ENCODE assay signal across 19 cellular contexts in the genomic region with DNA sequence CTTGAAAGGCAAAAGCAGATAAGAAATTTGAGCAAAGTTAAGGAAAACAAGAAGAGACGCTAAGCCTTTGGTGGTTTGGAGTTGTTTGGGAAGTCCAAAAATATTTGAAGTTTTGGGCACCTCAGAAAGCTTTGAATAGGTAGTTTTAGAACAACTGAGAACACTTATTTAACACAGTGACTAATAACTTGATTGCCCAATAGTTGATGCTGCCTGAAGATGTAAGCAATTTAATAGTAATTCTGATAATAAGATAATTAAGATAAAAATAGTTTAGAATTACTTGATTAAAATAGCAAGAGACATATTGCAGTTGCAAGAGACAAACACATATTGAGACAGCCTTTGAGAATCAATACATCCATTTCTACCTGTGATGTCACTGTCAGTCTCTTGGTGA. TPM values are rescaled to one million over a fixed set of nuclear protein-coding genes. Genes with fewer than 3 reads are reported as not detected.
A peak's percentile ranks its signal among the peaks of the same experiment; 100 is the strongest.
DNase-seq lines count a peak whose midpoint lies in the region; ATAC-seq and TF ChIP-seq lines count a peak whose summit lies in the region.
"Had no signal": no experiment of that assay in that cellular context is flagged by ENCODE, and none has a peak within 500 bp of the region (broad histone marks: within the 10 kb centered on the region; RNA-seq: fewer than 3 reads in every experiment).

No MANE protein-coding gene starts in this region.

- no peak overlapping the region for H2AK9ac ChIP-seq in IMR-90 (replicated peaks; ENCODE audit: low read depth, low read length, poor library complexity)

- H4K91ac ChIP-seq in IMR-90 (ENCODE audit: insufficient read depth, low read depth, low read length), result no peak overlapping the region

- H2BK15ac ChIP-seq in IMR-90 (ENCODE audit: low read depth, low read length), result no peak overlapping the region

- no peak overlapping the region for H4K5ac ChIP-seq in IMR-90 (ENCODE audit: low read depth, low read length)

- H3K23ac ChIP-seq in IMR-90 (ENCODE audit: low read depth, low read length), result no peak overlapping the region

- no peak for TF ChIP-seq POLR2A in IMR-90 (IDR thresholded peaks at IDR 0.05; ENCODE audit: low read depth, low read length)

- H2AFZ ChIP-seq in SK-N-SH (ENCODE audit: low read depth) (0 out of 2 replicates have a peak overlapping the region, but pooled peaks have one; percentile 24), IMR-90 (replicated peaks; ENCODE audit: low read length, poor library complexity) (no peak overlapping the region)

- no peaks in the 10 kb centered on the region for H3K79me1 ChIP-seq in IMR-90 (ENCODE audit: low read depth in 1 of 2, low read length in 2 of 2)

- no peak overlapping the region for H2BK120ac ChIP-seq in IMR-90 (ENCODE audit: low read depth, low read length)

- H3K36me3 ChIP-seq in SK-N-SH (replicated peaks in 1 of 2; ENCODE audit: control insufficient read depth in 1 of 2, insufficient read depth in 2 of 2, low read length in 1 of 2) (no peaks in the 10 kb centered on the region), IMR-90 (ENCODE audit: control insufficient read depth, insufficient read depth, low read length) (no peaks in the 10 kb centered on the region), left ventricle myocardium inferior (no peaks in the 10 kb centered on the region)

- TF ChIP-seq RAD21 in SK-N-SH (IDR thresholded peaks at IDR 0.05; ENCODE audit: low read length) (no peak), IMR-90 (IDR thresholded peaks at IDR 0.05; ENCODE audit: low read length) (no peak)

- no peak overlapping the region for H3K4ac ChIP-seq in IMR-90 (ENCODE audit: low read depth, low read length)

- H3K9ac ChIP-seq in SK-N-SH (no peak overlapping the region), IMR-90 (ENCODE audit: low read depth, low read length) (no peak overlapping the region)

- H3K27ac ChIP-seq in SK-N-SH (ENCODE audit: low read depth in 2 of 2, low read length in 1 of 2) (no peak overlapping the region), IMR-90 (ENCODE audit: insufficient read depth, low read length) (no peak overlapping the region), left ventricle myocardium inferior (replicated peaks) (no peak overlapping the region)
- H3K27ac ChIP-seq: 22Rv1 had no signal

- no TSS peak for BruUV-seq in IMR-90 (replicated peaks; lab: Mats Ljungman, UMichigan)

- H3K56ac ChIP-seq in IMR-90 (ENCODE audit: extremely low read depth, insufficient read depth, low read length), result no peak overlapping the region

- intact Hi-C loops in IMR-90 (cut with micrococcal nuclease) (no loop called here), left ventricle myocardium inferior (cut with micrococcal nuclease) (no loop called here)

- CTCF ChIA-PET in SK-N-SH (lab: Yijun Ruan, JAX), result interaction anchor here (1.3 kb wide), 1 partner anchor 9 kb away, joined by 4 read pairs; no protein-coding TSS in a partner anchor
- CTCF ChIA-PET in IMR-90 (lab: Yijun Ruan, JAX), result no interaction called here

- DNase-seq in SK-N-SH (no peak), IMR-90 (no peak), epithelial cell of esophagus (ENCODE audit: low read depth) (peak; percentile 39), fibroblast of villous mesenchyme (ENCODE audit: low read depth) (peak; percentile 31), SKM-1 (lab: John Stamatoyannopoulos, UW; ENCODE audit: unreplicated experiment) (no peak), left ventricle myocardium inferior (no peak), pons (ENCODE audit: low spot score) (no peak)
- DNase-seq: ACHN; C1 segment of cervical spinal cord; Calu3; CD4-positive, alpha-beta memory T cell; COR-L47; DMS53; DMS79 treated with DMSO at 0.1 percent for 48 hours; GF-D8; H7; HCEC 1CT had no signal

- in situ Hi-C loops in IMR-90 (cut with MboI; ENCODE audit: low sequenced_read_pairs), result no loop called here

- no peaks in the 10 kb centered on the region for H3K9me1 ChIP-seq in IMR-90 (ENCODE audit: insufficient read depth, low read length)

- H3K9me3 ChIP-seq in SK-N-SH (no peaks in the 10 kb centered on the region), IMR-90 (ENCODE audit: control insufficient read depth, insufficient read depth, low read length) (no peaks in the 10 kb centered on the region), left ventricle myocardium inferior (replicated peaks) (peaks cover 16% of the 10 kb centered on the region)

- POLR2A ChIA-PET in SK-N-SH (lab: Yijun Ruan, JAX) (no interaction called here), IMR-90 (lab: Charles Lee; ENCODE audit: unreplicated experiment) (no interaction called here)

- no peaks in the 10 kb centered on the region for H3K9me2 ChIP-seq in SK-N-SH

- no peak overlapping the region for H3K4me2 ChIP-seq in SK-N-SH
- no peak overlapping the region for H3K4me2 ChIP-seq in IMR-90 (ENCODE audit: low read depth, low read length)

- ATAC-seq in SK-N-SH treated with all-trans-retinoic acid at 6 μM for 48 hours (no peak), IMR-90 (ENCODE audit: low read depth) (no peak)

- dilution Hi-C loops in IMR-90 (cut with HindIII; ENCODE audit: low sequenced_read_pairs, unreplicated experiment), result no loop called here

- no peak overlapping the region for H2BK5ac ChIP-seq in IMR-90 (ENCODE audit: low read depth, low read length, poor library complexity, severe bottlenecking)

- H3K4me1 ChIP-seq in SK-N-SH (ENCODE audit: control insufficient read depth in 1 of 2, insufficient read depth in 2 of 2, low read depth in 1 of 2, low read length in 1 of 2), result no peaks in the 10 kb centered on the region
- no peaks in the 10 kb centered on the region for H3K4me1 ChIP-seq in IMR-90 (ENCODE audit: control insufficient read depth, insufficient read depth, low read length)
- no peaks in the 10 kb centered on the region for H3K4me1 ChIP-seq in left ventricle myocardium inferior

- no peak overlapping the region for H3K14ac ChIP-seq in IMR-90 (replicated peaks; ENCODE audit: low read depth, low read length)

- H3F3A ChIP-seq in SK-N-SH (replicated peaks; ENCODE audit: insufficient read depth), result no peaks in the 10 kb centered on the region

- no peak overlapping the region for H2AK5ac ChIP-seq in IMR-90 (ENCODE audit: low read depth, low read length)

- no peak overlapping the region for H3K4me3 ChIP-seq in SK-N-SH (ENCODE audit: low read depth in 2 of 2, low read length in 1 of 2)
- no peak overlapping the region for H3K4me3 ChIP-seq in IMR-90 (ENCODE audit: insufficient read depth, low read depth, low read length)
- H3K4me3 ChIP-seq in epithelial cell of esophagus (ENCODE audit: low read length), result no peak overlapping the region
- no peak overlapping the region for H3K4me3 ChIP-seq in fibroblast of villous mesenchyme (ENCODE audit: low read depth, low read length)
- H3K4me3 ChIP-seq in left ventricle myocardium inferior, result no peak overlapping the region

- H3K18ac ChIP-seq in IMR-90 (ENCODE audit: low read depth, low read length), result no peak overlapping the region

- WGBS in SK-N-SH (ENCODE audit: low lambda C conversion rate), result 90% methylated on average over 1 of the region's 1 CpG
- WGBS in IMR-90 (ENCODE audit: extremely low coverage in 2 of 2, insufficient read length in 1 of 2), 2 experiments, result no CpG with 5 or more reads among the region's 1 CpG

- H4K20me1 ChIP-seq in SK-N-SH (ENCODE audit: insufficient read depth) (no peaks in the 10 kb centered on the region), IMR-90 (ENCODE audit: insufficient read depth, low read length) (no peaks in the 10 kb centered on the region)

- H4K8ac ChIP-seq in IMR-90 (ENCODE audit: low read depth in 2 of 2, low read length in 2 of 2), result no peak overlapping the region

- H3K79me2 ChIP-seq in SK-N-SH (ENCODE audit: insufficient read depth), result no peaks in the 10 kb centered on the region

- no peak for TF ChIP-seq EP300 in SK-N-SH (IDR thresholded peaks at IDR 0.05; ENCODE audit: borderline replicate concordance in 1 of 2, low read depth in 1 of 2, low read length in 1 of 2)

- no peaks in the 10 kb centered on the region for H3K27me3 ChIP-seq in SK-N-SH (ENCODE audit: insufficient read depth)
- H3K27me3 ChIP-seq in IMR-90 (ENCODE audit: control insufficient read depth, insufficient read depth, low read length), result no peaks in the 10 kb centered on the region
- H3K27me3 ChIP-seq in left ventricle myocardium inferior (ENCODE audit: low read depth), result no peaks in the 10 kb centered on the region

- no peak overlapping the region for H2BK20ac ChIP-seq in IMR-90 (ENCODE audit: low read depth, low read length)

- TF ChIP-seq CTCF in SK-N-SH (IDR thresholded peaks at IDR 0.05) (no peak), IMR-90 (conservative IDR thresholded peaks at IDR 0.05; ENCODE audit: low read depth, low read length) (no peak), epithelial cell of esophagus (IDR thresholded peaks at IDR 0.05; ENCODE audit: insufficient read depth, low read depth, low read length, missing control alignments) (no peak), fibroblast of villous mesenchyme (IDR thresholded peaks at IDR 0.05; ENCODE audit: insufficient read depth, low read depth, low read length) (no peak), left ventricle myocardium inferior (IDR thresholded peaks at IDR 0.05; ENCODE audit: borderline replicate concordance) (no peak)

TF ChIP-seq in SK-N-SH, 30 proteins besides CTCF, POLR2A, EP300 and RAD21 (continues in another document):
- TF ChIP-seq GATA2 (CRISPR knock-in tag; IDR thresholded peaks at IDR 0.05), result no peak
- no peak for TF ChIP-seq NRF1 (IDR thresholded peaks at IDR 0.05; ENCODE audit: low read depth, low read length)
- TF ChIP-seq FOXM1 (IDR thresholded peaks at IDR 0.05; ENCODE audit: low read depth), result no peak
- TF ChIP-seq FOXJ3 (CRISPR knock-in tag; IDR thresholded peaks at IDR 0.05), result no peak
- no peak for TF ChIP-seq NFIC (IDR thresholded peaks at IDR 0.05; ENCODE audit: borderline replicate concordance)

TF ChIP-seq in SK-N-SH treated with all-trans-retinoic acid at 6 μM for 48 hours, 23 proteins besides CTCF, POLR2A, EP300 and RAD21 (continues in another document):
- TF ChIP-seq PPARA (CRISPR knock-in tag; IDR thresholded peaks at IDR 0.05; ENCODE audit: borderline replicate concordance), result no peak
- no peak for TF ChIP-seq ZNF565 (CRISPR knock-in tag; conservative IDR thresholded peaks at IDR 0.05; ENCODE audit: low read depth)
- TF ChIP-seq RARB (CRISPR knock-in tag; IDR thresholded peaks at IDR 0.05), result no peak
- TF ChIP-seq SNAI2 (CRISPR knock-in tag; IDR thresholded peaks at IDR 0.05), result no peak

TF ChIP-seq in IMR-90, 13 proteins besides CTCF, POLR2A, EP300 and RAD21:
- TF ChIP-seq CEBPB (IDR thresholded peaks at IDR 0.05; ENCODE audit: low read depth, low read length) (peak; percentile 81), SMC3 (IDR thresholded peaks at IDR 0.05; ENCODE audit: low read depth, low read length) (no peak)

RNA-seq across cellular contexts. Expression of gene COL3A1, which starts 16.5 kb away (rescaled TPM):
- 900 and 987 TPM in 2 replicates for polyA plus RNA-seq in SK-N-SH (2012; rRNA removed)
- polyA plus RNA-seq in SK-N-SH (2012; cell fraction: cytosol; rRNA removed), result 795 and 912 TPM in 2 replicates
- 770 and 1,016 TPM in 2 replicates for polyA plus RNA-seq in SK-N-SH (2012; cell fraction: nucleus; rRNA removed)
- total RNA-seq in IMR-90 (2012; rRNA removed), result 408 and 411 TPM in 2 replicates
- polyA plus RNA-seq in IMR-90 (2012; rRNA removed), result 326 and 402 TPM in 2 replicates
- polyA plus RNA-seq in IMR-90 (2012; cell fraction: cytosol; rRNA removed), result 382 and 438 TPM in 2 replicates
- polyA plus RNA-seq in IMR-90 (2012; cell fraction: nucleus; rRNA removed; ENCODE audit: low replicate concordance), result 291 and 482 TPM in 2 replicates
- total RNA-seq in fibroblast of villous mesenchyme, result 3,024 and 3,294 TPM in 2 replicates
- total RNA-seq in left ventricle myocardium inferior, result 98.5 TPM
- total RNA-seq: Calu3; CD4-positive, alpha-beta memory T cell; H7 had no signal
- polyA plus RNA-seq: CD4-positive, alpha-beta memory T cell had no signal

Comparison
In these comparisons a context has a peak if more than half of its experiments do, and no peak if none do; other contexts are left out.
1. DNase-seq: peak in epithelial cell of esophagus (single experiment) and fibroblast of villous mesenchyme (single experiment); none in SK-N-SH (single experiment), IMR-90 (single experiment), SKM-1 (single experiment), left ventricle myocardium inferior (single experiment) and pons (single experiment).